Comparison of ENCODE assay signal across 27 cellular contexts in genomic region chr5:174147551-174147950, GRCh38.
"Had no signal": no experiment of that assay in that cellular context is flagged by ENCODE, and none has a peak within 500 bp of the region (broad histone marks: within the 10 kb centered on the region; RNA-seq: fewer than 3 reads in every experiment).

No MANE protein-coding gene starts in this region.

- H3K4me1 Mint-ChIP-seq: naive thymus-derived CD8-positive, alpha-beta T cell; stimulated activated effector memory CD8-positive, alpha-beta T cell treated with anti-CD3 and anti-CD28 coated beads, Interleukin-12 subunit alpha, Interleukin-12 subunit beta, amount 100 ng/mL, for 72 hours had no signal

- H3K27ac ChIP-seq: colonic mucosa, epithelial cell of prostate, esophagus muscularis mucosa, foreskin keratinocyte, gastroesophageal sphincter, heart left ventricle, hepatocyte, left lung, prostate gland, sigmoid colon, stomach, testis, tibial artery, upper lobe of left lung had no signal

- H3K27me3 ChIP-seq: colonic mucosa, foreskin keratinocyte, left lung, sigmoid colon, testis, upper lobe of left lung had no signal

- H3K27me3 Mint-ChIP-seq: dendritic cell treated with granulocyte-macrophage colony-stimulating factor and Interleukin-4, amounts not matched to agents 40 ng/mL and 50 ng/mL, for 4 days had no signal

- H3K79me2 ChIP-seq: hepatocyte had no signal

- H3K36me3 Mint-ChIP-seq: naive thymus-derived CD8-positive, alpha-beta T cell; stimulated activated effector memory CD8-positive, alpha-beta T cell treated with anti-CD3 and anti-CD28 coated beads, Interleukin-12 subunit alpha, Interleukin-12 subunit beta, amount 100 ng/mL, for 72 hours had no signal

- H3K4me2 ChIP-seq: hepatocyte had no signal

- H3K4me1 ChIP-seq: colonic mucosa, esophagus muscularis mucosa, foreskin keratinocyte, gastroesophageal sphincter, heart left ventricle, left lung, prostate gland, sigmoid colon, stomach, testis, tibial artery, upper lobe of left lung had no signal

- DNase-seq: colonic mucosa; effector CD8-positive, alpha-beta T cell; foreskin keratinocyte; heart left ventricle; left cardiac atrium; left lung; mesenchymal stem cell; midbrain; naive thymus-derived CD8-positive, alpha-beta T cell; nephron progenitor cell; right cardiac atrium; sigmoid colon; stimulated activated CD4-positive, alpha-beta T cell treated with anti-CD3 and anti-CD28 coated beads, Interleukin-2, amount 100 ng/mL, for 24 hours; stimulated activated CD4-positive, alpha-beta T cell treated with anti-CD3 and anti-CD28 coated beads, Interleukin-4, amount 100 ng/mL, for 24 hours; stimulated activated naive CD4-positive, alpha-beta T cell treated with Interleukin-2 at 50 U/mL for 16 hours; stomach; testis; tibial artery; upper lobe of left lung had no signal

- H3K9me3 ChIP-seq: colonic mucosa, esophagus muscularis mucosa, gastroesophageal sphincter, heart left ventricle, left lung, prostate gland, sigmoid colon, stomach, testis, tibial artery, upper lobe of left lung had no signal

- H3K4me3 Mint-ChIP-seq: dendritic cell treated with granulocyte-macrophage colony-stimulating factor and Interleukin-4, amounts not matched to agents 40 ng/mL and 50 ng/mL, for 4 days; endodermal cell; naive thymus-derived CD8-positive, alpha-beta T cell; nephron progenitor cell; stimulated activated effector memory CD8-positive, alpha-beta T cell treated with anti-CD3 and anti-CD28 coated beads, Interleukin-12 subunit alpha, Interleukin-12 subunit beta, amount 100 ng/mL, for 72 hours had no signal

- H3K36me3 ChIP-seq: colonic mucosa, esophagus muscularis mucosa, gastroesophageal sphincter, heart left ventricle, left lung, prostate gland, sigmoid colon, stomach, tibial artery, upper lobe of left lung had no signal

- H2AFZ ChIP-seq: hepatocyte had no signal

- H3K27ac Mint-ChIP-seq: dendritic cell treated with granulocyte-macrophage colony-stimulating factor and Interleukin-4, amounts not matched to agents 40 ng/mL and 50 ng/mL, for 4 days; endodermal cell; naive thymus-derived CD8-positive, alpha-beta T cell; nephron progenitor cell; stimulated activated effector memory CD8-positive, alpha-beta T cell treated with anti-CD3 and anti-CD28 coated beads, Interleukin-12 subunit alpha, Interleukin-12 subunit beta, amount 100 ng/mL, for 72 hours had no signal

- H3K4me3 ChIP-seq: colonic mucosa, esophagus muscularis mucosa, gastroesophageal sphincter, heart left ventricle, hepatocyte, left lung, prostate gland, sigmoid colon, stomach, testis, tibial artery, upper lobe of left lung had no signal

- H3K9me3 Mint-ChIP-seq: dendritic cell treated with granulocyte-macrophage colony-stimulating factor and Interleukin-4, amounts not matched to agents 40 ng/mL and 50 ng/mL, for 4 days; endodermal cell; nephron progenitor cell had no signal
